ENCODE assay signal across 11 cellular contexts in the genomic region with DNA sequence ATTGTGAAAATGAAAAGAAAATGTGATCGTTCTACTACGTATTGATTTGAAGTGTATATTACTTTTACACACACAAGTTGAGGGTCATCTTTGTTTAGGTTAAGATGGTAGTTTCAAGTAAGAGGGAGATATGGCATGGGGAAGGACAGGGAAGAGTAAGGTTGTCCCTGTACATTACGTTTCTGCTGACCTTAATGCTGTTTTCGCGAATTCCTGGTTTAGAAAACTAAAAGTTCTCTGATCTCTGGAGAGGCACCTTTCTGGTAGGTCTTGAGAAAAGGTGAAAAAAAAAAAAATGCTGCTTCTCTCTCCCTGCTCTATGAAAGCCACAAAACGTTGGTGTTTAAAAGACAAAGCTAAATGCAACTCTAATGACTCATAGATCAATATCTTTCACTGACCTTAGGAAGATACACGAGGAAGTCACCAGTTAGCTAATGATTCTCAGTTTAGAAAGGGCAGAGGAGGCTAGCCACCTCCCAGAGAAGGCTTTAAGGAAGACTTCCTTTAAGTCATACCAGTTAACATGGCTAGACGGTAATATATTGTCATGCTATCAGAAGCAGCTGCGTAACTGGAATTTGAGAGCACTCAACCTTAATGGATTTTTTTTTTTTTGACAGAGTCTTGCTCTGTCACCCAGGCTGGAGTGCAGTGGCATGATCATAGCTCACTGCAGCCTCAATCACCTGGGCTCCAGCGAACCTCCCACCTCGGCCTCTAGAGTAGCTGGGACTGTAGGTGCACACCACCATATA. TPM values are rescaled to one million over a fixed set of nuclear protein-coding genes. Genes with fewer than 3 reads are reported as not detected.
DNase-seq lines count a peak whose midpoint lies in the region; ATAC-seq, FAIRE-seq and TF ChIP-seq lines count a peak whose summit lies in the region.
"Had no signal": no experiment of that assay in that cellular context is flagged by ENCODE, and none has a peak within 500 bp of the region (broad histone marks: within the 10 kb centered on the region; RNA-seq: fewer than 3 reads in every experiment).

No MANE protein-coding gene starts in this region.

- H2AFZ ChIP-seq in mammary epithelial cell (ENCODE audit: low read depth, low read length): no peak overlapping the region

- H3K79me2 ChIP-seq in mammary epithelial cell (ENCODE audit: insufficient read depth, low read length): no peaks in the 10 kb centered on the region

- no peak overlapping the region for H3K27ac Mint-ChIP-seq in MCF 10A (ENCODE audit: low read depth, unreplicated experiment)

- no peak overlapping the region for H3K4me2 ChIP-seq in mammary epithelial cell (ENCODE audit: insufficient read depth, low read depth, low read length)

- dilution Hi-C loops in mammary epithelial cell (cut with HindIII; ENCODE audit: low sequenced_read_pairs): no loop called here

- H3K9me3 Mint-ChIP-seq in MCF 10A (ENCODE audit: unreplicated experiment): no peaks in the 10 kb centered on the region
- H3K9me3 Mint-ChIP-seq: neural crest cell had no signal

- in situ Hi-C loops in mammary epithelial cell (cut with MboI; ENCODE audit: low sequenced_read_pairs in 2 of 2): no loop called here

- H3K4me1 ChIP-seq in mammary epithelial cell (ENCODE audit: insufficient read depth, low read length): peaks cover 20% of the 10 kb centered on the region

- intact Hi-C loops in mammary epithelial cell (cut with micrococcal nuclease) (no loop called here), MCF 10A (cut with micrococcal nuclease) (no loop called here), dorsolateral prefrontal cortex (cut with DNase I) (no loop called here)

- TF ChIP-seq CTCF in mammary epithelial cell (conservative IDR thresholded peaks at IDR 0.05 in 1 of 2, IDR thresholded peaks at IDR 0.05 in 1 of 2; ENCODE audit: extremely low read depth in 1 of 2, insufficient read depth in 1 of 2, low read depth in 1 of 2, low read length in 2 of 2): no peak
- TF ChIP-seq CTCF in MCF 10A (IDR thresholded peaks at IDR 0.05; ENCODE audit: unreplicated experiment): no peak
- TF ChIP-seq CTCF in fibroblast of the aortic adventitia (IDR thresholded peaks at IDR 0.05; ENCODE audit: insufficient read depth, low read length): no peak
- TF ChIP-seq CTCF in dorsolateral prefrontal cortex (IDR thresholded peaks at IDR 0.05 in 54 of 56, conservative IDR thresholded peaks at IDR 0.05 in 2 of 56; ENCODE audit: low read depth in 1 of 56, partially characterized antibody in 56 of 56): no peak

- H3K9ac ChIP-seq in mammary epithelial cell (ENCODE audit: insufficient read depth, low read length): no peak overlapping the region

- BruUV-seq in mammary epithelial cell (replicated peaks; lab: Mats Ljungman, UMichigan) (no TSS peak), MCF 10A (replicated peaks; lab: Mats Ljungman, UMichigan) (no TSS peak)

- peak; percentile 70 for DNase-seq in mammary epithelial cell
- no peak for DNase-seq in MCF 10A (ENCODE audit: unreplicated experiment)
- DNase-seq in RCC 7860 (ENCODE audit: low spot score): peak; percentile 96
- peak; percentile 38 for DNase-seq in fibroblast of the aortic adventitia (ENCODE audit: low read depth)
- no peak for DNase-seq in HuH-7 (ENCODE audit: low spot score)
- DNase-seq in iPS-NIHi11 (ENCODE audit: low spot score): no peak
- DNase-seq in dorsolateral prefrontal cortex: no peak
- DNase-seq: activated T-cell treated with anti-CD3 and anti-CD28 coated beads, Interleukin-2, amount 50 U/mL, for 1 hour had no signal

- H3K36me3 ChIP-seq in mammary epithelial cell (ENCODE audit: insufficient read depth, low read length): no peaks in the 10 kb centered on the region

- POLR2A ChIA-PET in MCF 10A (lab: Yijun Ruan, JAX): interaction anchor here (0.7 to 2.1 kb wide), 6 partner anchors 13 to 882 kb away, joined by 3 to 11 read pairs (median 4); a partner anchor contains a TSS

- H3K4me3 Mint-ChIP-seq in MCF 10A (ENCODE audit: unreplicated experiment): no peak overlapping the region
- H3K4me3 Mint-ChIP-seq: neural crest cell had no signal

- H3K27me3 ChIP-seq in mammary epithelial cell (ENCODE audit: insufficient read depth, low read length) (no peaks in the 10 kb centered on the region), dorsolateral prefrontal cortex (no peaks in the 10 kb centered on the region)

- peak; percentile 95 for FAIRE-seq in RCC 7860 (lab: Jason Lieb, UNC)

- H3K27me3 Mint-ChIP-seq in MCF 10A (ENCODE audit: insufficient read depth, unreplicated experiment): no peaks in the 10 kb centered on the region

- H4K20me1 ChIP-seq in mammary epithelial cell (ENCODE audit: insufficient read depth, low read length): no peaks in the 10 kb centered on the region

- ATAC-seq in HG02610 (IDR thresholded peaks at IDR 0.05; ENCODE audit: unreplicated experiment): no peak

- H3K27ac ChIP-seq in mammary epithelial cell (ENCODE audit: insufficient read depth, low read depth, low read length) (no peak overlapping the region), dorsolateral prefrontal cortex (no peak overlapping the region)

- WGBS in mammary epithelial cell (ENCODE audit: low coverage, missing lambda C conversion rate): 78% methylated on average over 8 of the region's 11 CpGs

- H3K36me3 Mint-ChIP-seq in MCF 10A (ENCODE audit: insufficient read depth, unreplicated experiment): no peaks in the 10 kb centered on the region

- no peaks in the 10 kb centered on the region for H3K9me3 ChIP-seq in mammary epithelial cell (replicated peaks; ENCODE audit: insufficient read depth, low read length)

- CTCF ChIA-PET in mammary epithelial cell (lab: Charles Lee; ENCODE audit: low non-redundant PET) (no interaction called here), MCF 10A (lab: Yijun Ruan, JAX) (interaction anchor here (0.6 to 1.2 kb wide), 5 partner anchors 41 to 324 kb away, joined by 3 to 4 read pairs (median 3); no protein-coding TSS in a partner anchor)

- H3K4me3 ChIP-seq in mammary epithelial cell (replicated peaks in 1 of 3; ENCODE audit: insufficient read depth in 1 of 3, low read depth in 2 of 3, low read length in 3 of 3) (no peak overlapping the region), fibroblast of the aortic adventitia (ENCODE audit: low read depth, low read length) (no peak overlapping the region), dorsolateral prefrontal cortex (no peak overlapping the region)

- peaks cover 7% of the 10 kb centered on the region for H3K4me1 Mint-ChIP-seq in MCF 10A (ENCODE audit: insufficient read depth, unreplicated experiment)
- H3K4me1 Mint-ChIP-seq: neural crest cell had no signal

RNA-seq across cellular contexts. Expression of a gene that starts 13.2 kb away (rescaled TPM):
- total RNA-seq in mammary epithelial cell (not detected), MCF 10A (2022) (not detected in 2 replicates), fibroblast of the aortic adventitia (ENCODE audit: low replicate concordance) (0.16 and 0.27 TPM in 2 replicates), dorsolateral prefrontal cortex (1 to 10 TPM in 7 of 120 experiments, under 1 TPM in 71, not detected in 42; 0.12 to 2.2 (median 0.46) TPM)
- 0.09 TPM for polyA plus RNA-seq in mammary epithelial cell
- polyA minus RNA-seq in mammary epithelial cell: 0.67 TPM
- total RNA-seq: fibroblast of lung, neural crest cell had no signal

RNA-seq across cellular contexts. Expression of a gene that starts 14.8 kb away (rescaled TPM):
- total RNA-seq in mammary epithelial cell (100 to 1,000 TPM; 199 to 223 TPM), MCF 10A (2022) (247 and 286 TPM in 2 replicates), fibroblast of the aortic adventitia (ENCODE audit: low replicate concordance) (324 and 436 TPM in 2 replicates), dorsolateral prefrontal cortex (100 to 1,000 TPM; 189 to 323 (median 265) TPM)
- polyA plus RNA-seq in mammary epithelial cell: 225 TPM
- polyA minus RNA-seq in mammary epithelial cell: 311 TPM

Comparison
In these comparisons a context has a peak if more than half of its experiments do, and no peak if none do; other contexts are left out.
1. DNase-seq: peak in mammary epithelial cell (single experiment), RCC 7860 (single experiment) and fibroblast of the aortic adventitia (single experiment); none in MCF 10A (single experiment), HuH-7 (single experiment), iPS-NIHi11 (single experiment) and dorsolateral prefrontal cortex (0 of 10).